In genomic region chr17:21096874-21097273, GRCh38 we compare ENCODE assay signal across 23 cellular contexts.
"Had no signal": no experiment of that assay in that cellular context is flagged by ENCODE, and none has a peak within 500 bp of the region (broad histone marks: within the 10 kb centered on the region; RNA-seq: fewer than 3 reads in every experiment).

No MANE protein-coding gene starts in this region.

- H3K27ac ChIP-seq: breast epithelium had no signal

- H3K36me3 ChIP-seq: breast epithelium had no signal

- H3K9me3 Mint-ChIP-seq: activated CD4-positive, alpha-beta memory T cell treated with anti-CD3 and anti-CD28 coated beads for 36 hours; activated CD4-positive, alpha-beta T cell treated with anti-CD3 and anti-CD28 coated beads, Interleukin-2, amount 10 ng/mL, durations not matched to agents 24 days and 14 days; activated naive CD4-positive, alpha-beta T cell treated with anti-CD3 and anti-CD28 coated beads, Interleukin-2, amount 50 U/mL, for 24 hours; activated T-cell treated with anti-CD3 and anti-CD28 coated beads, Interleukin-2, amount 50 U/mL, for 72 hours had no signal

- H3K36me3 Mint-ChIP-seq: activated CD4-positive, alpha-beta memory T cell treated with anti-CD3 and anti-CD28 coated beads for 36 hours; activated naive CD4-positive, alpha-beta T cell treated with anti-CD3 and anti-CD28 coated beads, Interleukin-2, amount 50 U/mL, for 24 hours; WTC11 had no signal

- H3K27ac Mint-ChIP-seq: activated CD4-positive, alpha-beta memory T cell treated with anti-CD3 and anti-CD28 coated beads for 36 hours; activated CD4-positive, alpha-beta T cell treated with anti-CD3 and anti-CD28 coated beads, Interleukin-2, amount 10 ng/mL, durations not matched to agents 24 days and 14 days; activated T-cell treated with anti-CD3 and anti-CD28 coated beads, Interleukin-2, amount 50 U/mL, for 72 hours; T-helper 17 cell; WTC11 had no signal

- H3K27me3 Mint-ChIP-seq: activated CD4-positive, alpha-beta memory T cell treated with anti-CD3 and anti-CD28 coated beads for 36 hours; activated CD4-positive, alpha-beta T cell treated with anti-CD3 and anti-CD28 coated beads, Interleukin-2, amount 10 ng/mL, durations not matched to agents 24 days and 14 days; activated naive CD4-positive, alpha-beta T cell treated with anti-CD3 and anti-CD28 coated beads, Interleukin-2, amount 50 U/mL, for 24 hours; T-helper 17 cell had no signal

- ATAC-seq: activated T-cell treated with anti-CD3 and anti-CD28 coated beads, Interleukin-2, amount 50 U/mL, for 72 hours; T-helper 17 cell; WTC11 had no signal

- DNase-seq: activated CD4-positive, alpha-beta memory T cell treated with anti-CD3 and anti-CD28 coated beads for 36 hours; activated CD4-positive, alpha-beta T cell treated with anti-CD3 and anti-CD28 coated beads, Interleukin-2, amount 10 ng/mL, durations not matched to agents 24 days and 14 days; activated CD4-positive, CD25-positive, alpha-beta regulatory T cell treated with anti-CD3 and anti-CD28 coated beads, Interleukin-2, amount 50 U/mL, for 72 hours; activated CD8-positive, alpha-beta memory T cell treated with anti-CD3 and anti-CD28 coated beads, Interleukin-2, amount 50 U/mL, for 4 hours; activated effector memory CD4-positive, alpha-beta T cell treated with Interleukin-2 at 50 U/mL for 16 hours; activated naive CD4-positive, alpha-beta T cell; activated T-cell treated with anti-CD3 and anti-CD28 coated beads, Interleukin-2, amount 50 U/mL, for 72 hours; aorta; central memory CD4-positive, alpha-beta T cell; NCI-H1092; NCI-H1417; NCI-H1930; NCI-H2171; NCI-H2227 treated with DMSO at 0.1 percent for 48 hours; NCI-H446 treated with DMSO at 0.1 percent for 48 hours; NCI-H524 treated with DMSO at 0.1 percent for 48 hours; NCI-H748 treated with DMSO at 0.1 percent for 48 hours; SIG-M5; T-helper 17 cell; T-helper 9 cell had no signal

- H3K27me3 ChIP-seq: breast epithelium had no signal

- H3K4me3 ChIP-seq: breast epithelium had no signal

- H3K4me1 ChIP-seq: breast epithelium had no signal

- H3K4me3 Mint-ChIP-seq: activated CD4-positive, alpha-beta T cell treated with anti-CD3 and anti-CD28 coated beads, Interleukin-2, amount 10 ng/mL, durations not matched to agents 24 days and 14 days; activated naive CD4-positive, alpha-beta T cell treated with anti-CD3 and anti-CD28 coated beads, Interleukin-2, amount 50 U/mL, for 24 hours; T-helper 17 cell; WTC11 had no signal

- H3K4me1 Mint-ChIP-seq: WTC11 had no signal
